ENCODE assay signal across 1 cellular context in the genomic region with DNA sequence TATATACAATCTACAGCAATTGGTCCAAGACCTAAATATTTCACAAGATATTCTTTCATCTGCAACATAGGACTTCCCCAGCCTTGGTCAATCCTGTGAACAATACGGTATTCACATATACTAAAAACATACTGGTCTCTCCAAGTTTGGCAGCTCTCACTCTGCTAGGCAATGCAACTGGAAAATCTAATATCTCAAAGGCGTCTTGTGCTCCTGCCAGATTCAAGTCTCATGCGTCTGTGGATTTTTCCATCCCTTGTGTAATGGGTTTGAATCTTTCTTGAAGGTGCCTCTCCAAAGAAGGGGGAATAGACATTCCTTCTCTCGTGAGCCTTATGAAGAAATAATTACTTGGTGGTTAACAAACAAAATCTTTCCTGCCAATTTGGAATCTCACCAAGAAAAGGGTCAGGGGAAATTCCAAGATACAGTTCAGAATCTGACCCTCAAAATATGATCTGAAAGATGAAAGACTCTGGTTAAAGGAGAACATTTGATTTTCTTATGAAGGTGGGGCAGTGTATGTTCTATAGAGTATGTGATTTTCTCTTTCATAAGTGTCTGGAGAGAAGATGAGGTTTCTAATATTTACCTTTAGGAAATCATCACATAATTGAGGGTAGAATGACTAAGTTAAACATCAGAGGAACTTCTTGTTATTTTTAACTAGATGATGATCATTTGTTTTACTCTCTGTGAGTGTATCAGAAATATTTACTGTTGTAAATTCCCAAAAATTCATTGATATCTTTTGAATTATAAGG.
TF ChIP-seq lines count a peak whose summit lies in the region.

No MANE protein-coding gene starts in this region.

TF ChIP-seq in GM23338, 12 proteins besides CTCF, POLR2A, EP300 and RAD21 (continued from another document):
- no peak for TF ChIP-seq ZNF462 (CRISPR knock-in tag; IDR thresholded peaks at IDR 0.05)
- TF ChIP-seq EZH2 (IDR thresholded peaks at IDR 0.05; ENCODE audit: low read depth, unreplicated experiment), result no peak
- TF ChIP-seq POLR2AphosphoS5 (IDR thresholded peaks at IDR 0.05; ENCODE audit: low read depth), result no peak
- no peak for TF ChIP-seq CREB1 (CRISPR knock-in tag; IDR thresholded peaks at IDR 0.05; ENCODE audit: low read depth)
- no peak for TF ChIP-seq REST (IDR thresholded peaks at IDR 0.05; ENCODE audit: unreplicated experiment)
- TF ChIP-seq EZH2phosphoT487 (IDR thresholded peaks at IDR 0.05; ENCODE audit: unreplicated experiment), result no peak
TF ChIP-seq in GM23338: peak in this region for 0.
